ENCODE assay signal across 13 cellular contexts in the genomic region with DNA sequence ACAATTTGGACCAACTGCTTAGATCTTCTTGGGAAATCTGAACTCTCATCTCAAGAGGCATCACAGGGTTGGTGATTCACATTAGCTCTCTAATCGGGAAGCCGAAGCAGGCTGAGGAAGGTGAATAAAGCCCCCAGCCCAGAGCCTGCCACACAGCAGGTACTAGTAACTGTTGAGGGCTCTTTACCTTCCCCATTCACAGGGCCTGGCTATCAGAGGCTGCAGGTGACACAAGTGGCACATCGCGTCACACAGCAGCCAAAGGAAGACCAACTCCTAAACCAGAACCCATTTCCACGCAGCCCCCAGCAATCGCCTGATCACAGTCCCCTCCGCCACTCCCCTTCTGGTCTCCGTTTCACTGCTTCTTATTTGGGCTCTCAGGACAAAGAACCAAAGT.
"Had no signal": no experiment of that assay in that cellular context is flagged by ENCODE, and none has a peak within 500 bp of the region (broad histone marks: within the 10 kb centered on the region; RNA-seq: fewer than 3 reads in every experiment).

No MANE protein-coding gene starts in this region.

- ATAC-seq: activated CD8-positive, alpha-beta T cell treated with anti-CD3 and anti-CD28 coated beads for 36 hours; gastrocnemius medialis; SK-N-SH treated with all-trans-retinoic acid at 6 μM for 48 hours had no signal

- H3K4me3 Mint-ChIP-seq: activated CD8-positive, alpha-beta T cell treated with anti-CD3 and anti-CD28 coated beads for 36 hours had no signal

- H3K9me3 ChIP-seq: gastrocnemius medialis, right atrium auricular region, thyroid gland, uterus had no signal

- DNase-seq: activated CD4-positive, CD25-positive, alpha-beta regulatory T cell treated with anti-CD3 and anti-CD28 coated beads, Interleukin-2, amount 50 U/mL, for 72 hours; activated CD8-positive, alpha-beta T cell treated with anti-CD3 and anti-CD28 coated beads for 36 hours; activated effector memory CD4-positive, alpha-beta T cell treated with Interleukin-2 at 50 U/mL for 16 hours; activated naive CD8-positive, alpha-beta T cell treated with anti-CD3 and anti-CD28 coated beads, Interleukin-2, amount 10 ng/mL, durations not matched to agents 7 days and 5 days; aorta; gastrocnemius medialis; kidney; posterior cingulate gyrus; small intestine; thyroid gland; uterus had no signal

- H3K27me3 ChIP-seq: gastrocnemius medialis, right atrium auricular region, thyroid gland, uterus had no signal

- H3K4me3 ChIP-seq: gastrocnemius medialis, right atrium auricular region, thyroid gland, uterus had no signal

- H3K27me3 Mint-ChIP-seq: activated CD8-positive, alpha-beta T cell treated with anti-CD3 and anti-CD28 coated beads for 36 hours; activated naive CD8-positive, alpha-beta T cell treated with anti-CD3 and anti-CD28 coated beads, Interleukin-2, amount 10 ng/mL, durations not matched to agents 7 days and 5 days had no signal

- H3K27ac ChIP-seq: gastrocnemius medialis, right atrium auricular region, uterus had no signal

- H3K9me3 Mint-ChIP-seq: activated CD8-positive, alpha-beta T cell treated with anti-CD3 and anti-CD28 coated beads for 36 hours; activated naive CD8-positive, alpha-beta T cell treated with anti-CD3 and anti-CD28 coated beads, Interleukin-2, amount 10 ng/mL, durations not matched to agents 7 days and 5 days had no signal

- H3K36me3 ChIP-seq: uterus had no signal
